Comparison of ENCODE assay signal across 8 cellular contexts in genomic region chr10:103193107-103193819, GRCh38. TPM values are rescaled to one million over a fixed set of nuclear protein-coding genes. Genes with fewer than 3 reads are reported as not detected.
DNase-seq lines count a peak whose midpoint lies in the region; FAIRE-seq and TF ChIP-seq lines count a peak whose summit lies in the region.

TSS of gene NT5C2 (minus strand) at chr10:103193272. CDS start at chr10:103174958, 18,314 bp downstream.

- peak; percentile 57 for TF ChIP-seq POLR2A in NB4 (IDR thresholded peaks at IDR 0.05; ENCODE audit: extremely low read depth, insufficient read length)
- peak in 1 of 2 donors; percentile 33 for TF ChIP-seq POLR2A in vagina (IDR thresholded peaks at IDR 0.05)

- H4K20me1 ChIP-seq in astrocyte (ENCODE audit: insufficient read depth, low read length), result peaks cover 32% of the 10 kb centered on the region

- H3K27me3 Mint-ChIP-seq in astrocyte (ENCODE audit: low read depth, unreplicated experiment), result no peaks in the 10 kb centered on the region

- TF ChIP-seq CTCF in HEK293 (tag by site-specific recombination; IDR thresholded peaks at IDR 0.05) (no peak), NB4 (IDR thresholded peaks at IDR 0.05; ENCODE audit: low read depth, low read length) (no peak), astrocyte (IDR thresholded peaks at IDR 0.05; ENCODE audit: insufficient read depth, low read depth, low read length) (no peak), vagina (IDR thresholded peaks at IDR 0.05) (no peak)

- H3K9me3 ChIP-seq in HEK293 (ENCODE audit: control insufficient read depth, insufficient read depth, low read depth, low read length) (no peaks in the 10 kb centered on the region), astrocyte (ENCODE audit: insufficient read depth, low read depth, low read length) (no peaks in the 10 kb centered on the region), vagina (no peaks in the 10 kb centered on the region)

- peak within 1 kb of the TSS; percentile 73 for H3K27ac ChIP-seq in HEK293 (ENCODE audit: extremely low read depth, low read depth, low read length)
- H3K27ac ChIP-seq in astrocyte (ENCODE audit: low read depth, low read length), result peak within 1 kb of the TSS; percentile 84
- peak within 1 kb of the TSS; percentile 98 for H3K27ac ChIP-seq in vagina

- H3K27ac Mint-ChIP-seq in astrocyte (ENCODE audit: unreplicated experiment), result peak within 1 kb of the TSS; percentile 95

- H3K9me3 Mint-ChIP-seq in astrocyte (ENCODE audit: unreplicated experiment), result no peaks in the 10 kb centered on the region

- DNase-seq in NB4 (ENCODE audit: low read depth), result peak; percentile 89
- peak; percentile 63 for DNase-seq in T-helper 9 cell
- DNase-seq in astrocyte (ENCODE audit: low read depth), result peak; percentile 49
- DNase-seq in hepatic stellate cell (ENCODE audit: low spot score), result peak; percentile 73
- DNase-seq in renal cortical epithelial cell (ENCODE audit: low read depth), result no peak
- peak in 1 of 2 donors; percentile 88 for DNase-seq in vagina (ENCODE audit: extremely low spot score in 2 of 2)

- POLR2A ChIA-PET in HEK293 (lab: Yijun Ruan, JAX), result interaction anchor here (0.6 to 2.5 kb wide), 15 partner anchors 9 to 689 kb away, joined by 3 to 18 read pairs (median 5); partner anchors contain the start of genes ARL3, CNNM2, INA and SFXN2

- H3K36me3 ChIP-seq in HEK293 (ENCODE audit: control insufficient read depth in 2 of 2, insufficient read depth in 1 of 2, low read length in 2 of 2) (0 out of 3 replicates have a peak, but pooled peaks cover 0 to 4% of the 10 kb centered on the region in 2 experiments), astrocyte (ENCODE audit: insufficient read depth, low read length) (no peaks in the 10 kb centered on the region), vagina (no peaks in the 10 kb centered on the region)

- intact Hi-C loops in vagina (cut with DNase I), result no loop called here

- peak within 1 kb of the TSS; percentile 91 for H3K9ac ChIP-seq in astrocyte (ENCODE audit: low read length)

- H3K36me3 Mint-ChIP-seq in astrocyte (ENCODE audit: low read depth, unreplicated experiment), result no peaks in the 10 kb centered on the region

- H3K4me1 Mint-ChIP-seq in astrocyte (ENCODE audit: low read depth, unreplicated experiment), result peaks cover 15% of the 10 kb centered on the region

- CTCF ChIA-PET in HEK293 (lab: Yijun Ruan, JAX), result interaction anchor here (0.6 to 2.5 kb wide), 4 partner anchors 8 to 51 kb away, joined by 4 to 10 read pairs (median 6); no protein-coding TSS in a partner anchor

- peaks cover 14% of the 10 kb centered on the region for H3K4me1 ChIP-seq in HEK293 (ENCODE audit: control insufficient read depth, insufficient read depth, low read length)
- H3K4me1 ChIP-seq in astrocyte (ENCODE audit: insufficient read depth, low read length), result peaks cover 16% of the 10 kb centered on the region
- peaks cover 45% of the 10 kb centered on the region for H3K4me1 ChIP-seq in vagina

- peak within 1 kb of the TSS; percentile 76 for H2AFZ ChIP-seq in astrocyte (ENCODE audit: low read depth, low read length)

- H3K4me2 ChIP-seq in astrocyte (ENCODE audit: low read length), result peak within 1 kb of the TSS; percentile 91

- no peaks in the 10 kb centered on the region for H3K27me3 ChIP-seq in astrocyte (ENCODE audit: insufficient read depth, low read length)
- H3K27me3 ChIP-seq in vagina, result no peaks in the 10 kb centered on the region

- H3K4me3 ChIP-seq in GM08714 (ENCODE audit: low read length) (peak within 1 kb of the TSS; percentile 88), HEK293 (ENCODE audit: low read depth, low read length) (peak within 1 kb of the TSS; percentile 69), NB4 (ENCODE audit: low read depth, low read length) (peak within 1 kb of the TSS; percentile 81), astrocyte (ENCODE audit: insufficient read depth, low read depth, low read length) (peak within 1 kb of the TSS; percentile 84), vagina (peak within 1 kb of the TSS; percentile 91 to 95)

- peaks cover 44% of the 10 kb centered on the region for H3K79me2 ChIP-seq in astrocyte (ENCODE audit: insufficient read depth, low read length)

- FAIRE-seq in astrocyte (lab: Jason Lieb, UNC), result no peak

- H3K4me3 Mint-ChIP-seq in astrocyte (ENCODE audit: unreplicated experiment), result peak within 1 kb of the TSS; percentile 96

TF ChIP-seq in HEK293, 187 proteins besides CTCF, POLR2A, EP300 and RAD21 (continues in another document):
- TF ChIP-seq ZNF621 (tag by site-specific recombination; IDR thresholded peaks at IDR 0.05) (no peak), ZFHX2 (tag by site-specific recombination; conservative IDR thresholded peaks at IDR 0.05) (peak; percentile 2; the same call in 1 of the 2 replicates), REPIN1 (tag by site-specific recombination; IDR thresholded peaks at IDR 0.05; ENCODE audit: low read depth) (no peak), ZBTB8A (tag by site-specific recombination; IDR thresholded peaks at IDR 0.05) (peak; percentile 72), KLF17 (tag by site-specific recombination; IDR thresholded peaks at IDR 0.05) (0 out of 2 replicates have a peak, but pooled peaks have one; percentile 33), ZIC2 (tag by site-specific recombination; IDR thresholded peaks at IDR 0.05) (no peak), ZNF585B (tag by site-specific recombination; IDR thresholded peaks at IDR 0.05) (no peak), KLF10 (tag by site-specific recombination; IDR thresholded peaks at IDR 0.05) (0 out of 2 replicates have a peak, but pooled peaks have one; percentile 8), KLF1 (tag by site-specific recombination; IDR thresholded peaks at IDR 0.05) (no peak), ZNF423 (tag by site-specific recombination; IDR thresholded peaks at IDR 0.05) (no peak), ZXDB (tag by site-specific recombination; IDR thresholded peaks at IDR 0.05) (0 out of 2 replicates have a peak, but pooled peaks have one; percentile 10)
- TF ChIP-seq, protein P1, sequence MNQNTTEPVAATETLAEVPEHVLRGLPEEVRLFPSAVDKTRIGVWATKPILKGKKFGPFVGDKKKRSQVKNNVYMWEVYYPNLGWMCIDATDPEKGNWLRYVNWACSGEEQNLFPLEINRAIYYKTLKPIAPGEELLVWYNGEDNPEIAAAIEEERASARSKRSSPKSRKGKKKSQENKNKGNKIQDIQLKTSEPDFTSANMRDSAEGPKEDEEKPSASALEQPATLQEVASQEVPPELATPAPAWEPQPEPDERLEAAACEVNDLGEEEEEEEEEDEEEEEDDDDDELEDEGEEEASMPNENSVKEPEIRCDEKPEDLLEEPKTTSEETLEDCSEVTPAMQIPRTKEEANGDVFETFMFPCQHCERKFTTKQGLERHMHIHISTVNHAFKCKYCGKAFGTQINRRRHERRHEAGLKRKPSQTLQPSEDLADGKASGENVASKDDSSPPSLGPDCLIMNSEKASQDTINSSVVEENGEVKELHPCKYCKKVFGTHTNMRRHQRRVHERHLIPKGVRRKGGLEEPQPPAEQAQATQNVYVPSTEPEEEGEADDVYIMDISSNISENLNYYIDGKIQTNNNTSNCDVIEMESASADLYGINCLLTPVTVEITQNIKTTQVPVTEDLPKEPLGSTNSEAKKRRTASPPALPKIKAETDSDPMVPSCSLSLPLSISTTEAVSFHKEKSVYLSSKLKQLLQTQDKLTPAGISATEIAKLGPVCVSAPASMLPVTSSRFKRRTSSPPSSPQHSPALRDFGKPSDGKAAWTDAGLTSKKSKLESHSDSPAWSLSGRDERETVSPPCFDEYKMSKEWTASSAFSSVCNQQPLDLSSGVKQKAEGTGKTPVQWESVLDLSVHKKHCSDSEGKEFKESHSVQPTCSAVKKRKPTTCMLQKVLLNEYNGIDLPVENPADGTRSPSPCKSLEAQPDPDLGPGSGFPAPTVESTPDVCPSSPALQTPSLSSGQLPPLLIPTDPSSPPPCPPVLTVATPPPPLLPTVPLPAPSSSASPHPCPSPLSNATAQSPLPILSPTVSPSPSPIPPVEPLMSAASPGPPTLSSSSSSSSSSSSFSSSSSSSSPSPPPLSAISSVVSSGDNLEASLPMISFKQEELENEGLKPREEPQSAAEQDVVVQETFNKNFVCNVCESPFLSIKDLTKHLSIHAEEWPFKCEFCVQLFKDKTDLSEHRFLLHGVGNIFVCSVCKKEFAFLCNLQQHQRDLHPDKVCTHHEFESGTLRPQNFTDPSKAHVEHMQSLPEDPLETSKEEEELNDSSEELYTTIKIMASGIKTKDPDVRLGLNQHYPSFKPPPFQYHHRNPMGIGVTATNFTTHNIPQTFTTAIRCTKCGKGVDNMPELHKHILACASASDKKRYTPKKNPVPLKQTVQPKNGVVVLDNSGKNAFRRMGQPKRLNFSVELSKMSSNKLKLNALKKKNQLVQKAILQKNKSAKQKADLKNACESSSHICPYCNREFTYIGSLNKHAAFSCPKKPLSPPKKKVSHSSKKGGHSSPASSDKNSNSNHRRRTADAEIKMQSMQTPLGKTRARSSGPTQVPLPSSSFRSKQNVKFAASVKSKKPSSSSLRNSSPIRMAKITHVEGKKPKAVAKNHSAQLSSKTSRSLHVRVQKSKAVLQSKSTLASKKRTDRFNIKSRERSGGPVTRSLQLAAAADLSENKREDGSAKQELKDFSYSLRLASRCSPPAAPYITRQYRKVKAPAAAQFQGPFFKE (tag by site-specific recombination; IDR thresholded peaks at IDR 0.05; ENCODE audit: borderline replicate concordance), result no peak
- TF ChIP-seq, protein P2, sequence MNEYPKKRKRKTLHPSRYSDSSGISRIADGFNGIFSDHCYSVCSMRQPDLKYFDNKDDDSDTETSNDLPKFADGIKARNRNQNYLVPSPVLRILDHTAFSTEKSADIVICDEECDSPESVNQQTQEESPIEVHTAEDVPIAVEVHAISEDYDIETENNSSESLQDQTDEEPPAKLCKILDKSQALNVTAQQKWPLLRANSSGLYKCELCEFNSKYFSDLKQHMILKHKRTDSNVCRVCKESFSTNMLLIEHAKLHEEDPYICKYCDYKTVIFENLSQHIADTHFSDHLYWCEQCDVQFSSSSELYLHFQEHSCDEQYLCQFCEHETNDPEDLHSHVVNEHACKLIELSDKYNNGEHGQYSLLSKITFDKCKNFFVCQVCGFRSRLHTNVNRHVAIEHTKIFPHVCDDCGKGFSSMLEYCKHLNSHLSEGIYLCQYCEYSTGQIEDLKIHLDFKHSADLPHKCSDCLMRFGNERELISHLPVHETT (tag by site-specific recombination; IDR thresholded peaks at IDR 0.05), result 0 out of 2 replicates have a peak, but pooled peaks have one; percentile 26

RNA-seq across cellular contexts. Expression of gene NT5C2, which starts in this region (rescaled TPM):
- total RNA-seq in astrocyte, result 89.4 and 113 TPM in 2 replicates
- total RNA-seq in renal cortical epithelial cell, result 120 and 137 TPM in 2 replicates
- total RNA-seq in vagina, result 71.2 TPM
